ENCODE assay signal across 8 cellular contexts in the genomic region with DNA sequence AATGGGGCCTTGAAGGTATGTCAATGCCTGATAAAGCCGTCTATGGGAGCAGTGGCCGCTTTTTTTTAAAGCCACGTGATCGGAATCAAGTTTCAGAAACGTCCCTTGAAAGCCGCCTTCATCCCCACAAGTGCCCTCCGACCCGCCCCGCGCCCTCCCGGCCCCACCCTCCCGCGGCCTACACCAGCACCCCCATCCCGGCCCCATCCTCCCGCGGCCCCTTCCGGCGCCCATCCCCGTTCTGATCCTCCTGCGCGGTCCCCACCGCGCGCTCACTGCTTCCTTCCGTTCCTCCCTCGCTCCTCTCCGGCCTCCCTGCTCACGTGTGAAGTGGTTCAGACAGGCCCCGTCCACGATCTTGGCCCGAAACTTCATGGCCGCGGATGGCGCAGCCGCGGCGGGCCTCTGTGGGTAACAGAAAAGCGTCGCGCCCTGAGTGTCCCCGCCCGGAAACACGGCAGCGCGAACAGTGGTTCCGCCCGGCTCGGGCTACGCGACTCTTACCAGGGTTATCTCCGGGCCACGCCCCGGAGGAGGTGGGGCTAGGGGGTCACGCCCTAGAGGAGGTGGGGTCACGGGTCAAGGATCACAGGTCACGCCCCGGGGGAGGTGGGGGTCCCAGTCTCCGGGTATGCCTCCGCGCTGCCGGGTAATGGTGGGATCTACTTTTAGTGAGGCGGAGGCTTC. TPM values are rescaled to one million over a fixed set of nuclear protein-coding genes. Genes with fewer than 3 reads are reported as not detected.
DNase-seq lines count a peak whose midpoint lies in the region; ATAC-seq and TF ChIP-seq lines count a peak whose summit lies in the region.

A gene (minus strand): TSS at position 471 of the 687 bp plus-strand sequence. CDS start 96 bp downstream, at position 375.

- peak within 1 kb of the TSS; percentile 69 for H3K27ac ChIP-seq in mesenchymal stem cell (ENCODE audit: low read length, poor library complexity, severe bottlenecking)

- no peaks in the 10 kb centered on the region for H3K27me3 Mint-ChIP-seq in Caco-2 (ENCODE audit: insufficient read depth, unreplicated experiment)

- peak within 1 kb of the TSS; percentile 90 for H3K27ac Mint-ChIP-seq in Caco-2 (ENCODE audit: unreplicated experiment)

- H3K36me3 ChIP-seq in Caco-2 (ENCODE audit: control insufficient read depth, insufficient read depth, low read length): peaks cover 5% of the 10 kb centered on the region
- peaks cover 7% of the 10 kb centered on the region for H3K36me3 ChIP-seq in endocrine pancreas (ENCODE audit: control insufficient read depth, insufficient read depth, low read length)
- H3K36me3 ChIP-seq in mesenchymal stem cell (ENCODE audit: control insufficient read depth in 1 of 2, insufficient read depth in 2 of 2, low read depth in 1 of 2, low read length in 2 of 2): peaks cover 18 to 38% of the 10 kb centered on the region in 2 experiments

- peak within 1 kb of the TSS; percentile 81 for H3K4me3 Mint-ChIP-seq in Caco-2 (ENCODE audit: unreplicated experiment)

- no peak for TF ChIP-seq CTCF in Caco-2 (IDR thresholded peaks at IDR 0.05; ENCODE audit: insufficient read depth in 1 of 2, low read depth in 1 of 2, low read length in 1 of 2, severe bottlenecking in 1 of 2, unreplicated experiment in 1 of 2)

- no TSS peak for BruUV-seq in Caco-2 (replicated peaks; lab: Mats Ljungman, UMichigan)

- H3K4me3 ChIP-seq in Caco-2 (ENCODE audit: low read depth, low read length) (peak within 1 kb of the TSS; percentile 87), endocrine pancreas (ENCODE audit: control insufficient read depth, insufficient read depth, low read length) (peak within 1 kb of the TSS; percentile 98), mesenchymal stem cell (ENCODE audit: insufficient read depth in 1 of 2, low read depth in 1 of 2, low read length in 2 of 2) (peak within 1 kb of the TSS; percentile 76 to 96)

- H2BK120ac ChIP-seq in mesenchymal stem cell (ENCODE audit: low read depth, low read length): peak within 1 kb of the TSS; percentile 56

- peak within 1 kb of the TSS in 1 of 2 experiments; percentile 57 for H3K23ac ChIP-seq in mesenchymal stem cell (ENCODE audit: low read length in 2 of 2)

- peak within 1 kb of the TSS in 1 of 2 experiments; percentile 54 for H3K4ac ChIP-seq in mesenchymal stem cell (ENCODE audit: low read depth in 1 of 2, low read length in 2 of 2)

- no peak within 1 kb of the TSS for H2BK5ac ChIP-seq in mesenchymal stem cell (ENCODE audit: low read depth, low read length, poor library complexity, severe bottlenecking)

- H2AK5ac ChIP-seq in mesenchymal stem cell (ENCODE audit: low read length, severe bottlenecking): no peak within 1 kb of the TSS

- H3K9ac ChIP-seq in endocrine pancreas (ENCODE audit: control insufficient read depth, insufficient read depth, low read length) (peak within 1 kb of the TSS; percentile 92), mesenchymal stem cell (ENCODE audit: low read length) (peak within 1 kb of the TSS; percentile 95)

- H3K4me1 ChIP-seq in Caco-2 (peaks cover 5% of the 10 kb centered on the region), endocrine pancreas (ENCODE audit: control insufficient read depth, insufficient read depth, low read length) (peaks cover 5% of the 10 kb centered on the region), mesenchymal stem cell (ENCODE audit: control insufficient read depth, insufficient read depth, low read depth, low read length) (peaks cover 2% of the 10 kb centered on the region)

- no peaks in the 10 kb centered on the region for H3K9me3 Mint-ChIP-seq in Caco-2 (ENCODE audit: unreplicated experiment)

- peaks cover 14% of the 10 kb centered on the region for H3K79me1 ChIP-seq in mesenchymal stem cell (replicated peaks; ENCODE audit: low read length, poor library complexity, severe bottlenecking)

- CTCF ChIA-PET in Caco-2 (lab: Charles Lee): interaction anchor here (0.7 kb wide), 1 partner anchor 51 kb away, joined by 3 read pairs; no protein-coding TSS in a partner anchor

- peak within 1 kb of the TSS; percentile 6 for H2BK15ac ChIP-seq in mesenchymal stem cell (ENCODE audit: low read depth, poor library complexity, severe bottlenecking)

- H3K36me3 Mint-ChIP-seq in Caco-2 (ENCODE audit: insufficient read depth, unreplicated experiment): peaks cover 39% of the 10 kb centered on the region

- H2BK12ac ChIP-seq in mesenchymal stem cell (ENCODE audit: low read length in 2 of 2): peak within 1 kb of the TSS in 1 of 2 experiments; percentile 4

- POLR2A ChIA-PET in Caco-2 (lab: Charles Lee): no interaction called here

- H3K9me3 ChIP-seq in Caco-2: no peaks in the 10 kb centered on the region
- no peaks in the 10 kb centered on the region for H3K9me3 ChIP-seq in endocrine pancreas (ENCODE audit: control insufficient read depth, low read length)
- H3K9me3 ChIP-seq in mesenchymal stem cell (ENCODE audit: control insufficient read depth, low read length): no peaks in the 10 kb centered on the region

- H3K27me3 ChIP-seq in Caco-2 (replicated peaks; ENCODE audit: control insufficient read depth, insufficient read depth, low read length): no peaks in the 10 kb centered on the region
- no peaks in the 10 kb centered on the region for H3K27me3 ChIP-seq in endocrine pancreas (ENCODE audit: control insufficient read depth, insufficient read depth, low read length)
- no peaks in the 10 kb centered on the region for H3K27me3 ChIP-seq in mesenchymal stem cell (ENCODE audit: control insufficient read depth in 1 of 2, insufficient read depth in 1 of 2, low read length in 2 of 2)

- WGBS in mesenchymal stem cell: under 1% methylated on average over 56 of the region's 62 CpGs

- peak within 1 kb of the TSS; percentile 94 for H4K8ac ChIP-seq in mesenchymal stem cell (ENCODE audit: low read length)

- H3K4me1 Mint-ChIP-seq in Caco-2 (ENCODE audit: low read depth, unreplicated experiment): peaks cover 18% of the 10 kb centered on the region

- peak within 1 kb of the TSS in 1 of 2 experiments; percentile 87 for H3K14ac ChIP-seq in mesenchymal stem cell (ENCODE audit: low read length in 2 of 2)

- H4K91ac ChIP-seq in mesenchymal stem cell (ENCODE audit: low read length): peak within 1 kb of the TSS; percentile 85

- H2AFZ ChIP-seq in mesenchymal stem cell (ENCODE audit: low read depth, low read length): peak within 1 kb of the TSS; percentile 88

- peak within 1 kb of the TSS; percentile 31 to 96 for H3K18ac ChIP-seq in mesenchymal stem cell (ENCODE audit: low read depth in 1 of 2, low read length in 2 of 2)

- peak within 1 kb of the TSS; percentile 84 for H3K4me2 ChIP-seq in mesenchymal stem cell (ENCODE audit: low read length, poor library complexity, severe bottlenecking)

- ATAC-seq in GM21367 (IDR thresholded peaks at IDR 0.05; ENCODE audit: unreplicated experiment): peak; percentile 99

- DNase-seq in Caco-2 (peak; percentile 93 to 94), HT1080 (ENCODE audit: low read depth) (peak; percentile 89), NOMO-1 treated with dmso at 0.1 percent for 144 hours (lab: John Stamatoyannopoulos, UW; ENCODE audit: unreplicated experiment) (peak; percentile 91), mesenchymal stem cell (peak; percentile 83)
- peak; percentile 70 to 85 (median 80) for DNase-seq in activated CD8-positive, alpha-beta memory T cell treated with anti-CD3 and anti-CD28 coated beads for 48 hours (ENCODE audit: low read depth in 2 of 3, low spot score in 2 of 3)
- peak; percentile 81 for DNase-seq in stimulated activated CD8-positive, alpha-beta memory T cell treated with anti-CD3 and anti-CD28 coated beads, Interleukin-12 subunit alpha, Interleukin-12 subunit beta, amount 100 ng/mL, for 4 hours (ENCODE audit: low read depth)

- intact Hi-C loops in Caco-2 (cut with micrococcal nuclease; ENCODE audit: unreplicated experiment): loop anchor here (1.0 to 2.0 kb wide), 3 partner anchors 10 to 131 kb away; a partner anchor contains a TSS

RNA-seq across cellular contexts. Expression of the gene that starts here (rescaled TPM):
- 31.3 and 32.3 TPM in 2 replicates for total RNA-seq in Caco-2 (2022)
- 10.1 and 14.4 TPM in 2 replicates for total RNA-seq in HT1080 (2014; rRNA removed; shearing (Covaris generic))
- 14.9 and 18.3 TPM in 2 replicates for polyA plus RNA-seq in HT1080 (2015; cell fraction: cytosol; rRNA removed)
- polyA plus RNA-seq in HT1080 (2015; cell fraction: nucleus; rRNA removed): 21.5 and 27.1 TPM in 2 replicates
- polyA plus RNA-seq in mesenchymal stem cell (2013, experiment 1 of 2): 23.4 TPM
- polyA plus RNA-seq in mesenchymal stem cell (2013, experiment 2 of 2): 22.3 TPM

Comparison
In these comparisons a context has a peak if more than half of its experiments do, and no peak if none do; other contexts are left out.
1. Peak in every context shown above with its lines: DNase-seq, ATAC-seq, H3K4me3 ChIP-seq and H3K27ac ChIP-seq.